1 cellular context compared by ENCODE assay signal in the genomic region with DNA sequence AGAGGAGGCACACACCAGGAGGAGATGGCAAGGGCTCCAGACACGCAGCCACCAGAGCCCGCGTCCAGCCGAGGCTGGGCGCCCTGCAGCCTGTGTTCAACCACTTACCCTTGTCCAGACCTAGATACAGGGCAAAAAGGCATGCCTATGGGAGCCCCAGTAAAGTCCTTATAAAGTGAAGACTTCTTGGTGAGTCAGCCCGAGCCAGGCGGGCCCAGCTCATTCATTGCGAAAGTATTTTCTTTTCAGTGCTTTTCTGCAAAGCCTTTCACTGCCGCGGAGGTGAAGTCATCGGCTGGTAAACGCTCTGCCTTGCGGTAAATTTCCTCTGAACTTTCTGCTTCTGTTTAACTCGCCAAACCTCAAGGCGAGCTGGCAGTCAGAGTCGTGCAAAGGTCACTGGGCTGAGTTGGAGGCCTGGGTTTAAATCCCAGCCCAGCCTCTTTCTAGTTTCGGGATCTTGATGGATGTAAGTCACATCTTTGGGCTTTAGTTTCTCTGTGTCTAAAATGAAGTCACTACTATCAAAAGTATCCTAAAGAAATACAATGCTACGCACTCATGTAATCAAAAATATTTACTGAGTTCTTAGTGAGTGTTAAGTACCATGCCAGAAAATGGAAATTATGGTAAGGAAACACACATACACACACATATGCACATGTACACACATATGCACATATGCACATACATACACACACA.
TF ChIP-seq lines count a peak whose summit lies in the region.

No MANE protein-coding gene starts in this region.

TF ChIP-seq in GM12878, 131 proteins besides CTCF, POLR2A, EP300 and RAD21 (continued from another document):
- TF ChIP-seq ZBED1 (IDR thresholded peaks at IDR 0.05; ENCODE audit: borderline replicate concordance), result no peak
- TF ChIP-seq NBN (IDR thresholded peaks at IDR 0.05), result no peak
- TF ChIP-seq NFIC (IDR thresholded peaks at IDR 0.05; ENCODE audit: low read depth, low read length), result peak; percentile 41; the same call in 1 of the 2 replicates
- no peak for TF ChIP-seq NFXL1 (IDR thresholded peaks at IDR 0.05; ENCODE audit: borderline replicate concordance)
- no peak for TF ChIP-seq EGR1 (IDR thresholded peaks at IDR 0.05; ENCODE audit: borderline replicate concordance in 1 of 2, low read depth in 2 of 2, low read length in 2 of 2)
- TF ChIP-seq CEBPB (IDR thresholded peaks at IDR 0.05; ENCODE audit: borderline replicate concordance in 1 of 2, low read depth in 2 of 2, low read length in 2 of 2), result no peak
- TF ChIP-seq ATF7 (IDR thresholded peaks at IDR 0.05; ENCODE audit: low read depth), result peak; percentile 85
- TF ChIP-seq IRF4 (IDR thresholded peaks at IDR 0.05; ENCODE audit: low read depth, low read length), result 0 out of 2 replicates have a peak, but pooled peaks have one; percentile 50
- peak in 1 of 2 experiments; percentile 48; a peak in 3 of 4 replicates for TF ChIP-seq IKZF2 (IDR thresholded peaks at IDR 0.05)
- TF ChIP-seq CREM (IDR thresholded peaks at IDR 0.05; ENCODE audit: low read depth), result peak; percentile 39; the same call in 1 of the 2 replicates
- TF ChIP-seq YBX1 (IDR thresholded peaks at IDR 0.05), result no peak
- no peak for TF ChIP-seq ZNF274 (IDR thresholded peaks at IDR 0.05; ENCODE audit: insufficient read depth, insufficient read length)
- TF ChIP-seq, protein P1, sequence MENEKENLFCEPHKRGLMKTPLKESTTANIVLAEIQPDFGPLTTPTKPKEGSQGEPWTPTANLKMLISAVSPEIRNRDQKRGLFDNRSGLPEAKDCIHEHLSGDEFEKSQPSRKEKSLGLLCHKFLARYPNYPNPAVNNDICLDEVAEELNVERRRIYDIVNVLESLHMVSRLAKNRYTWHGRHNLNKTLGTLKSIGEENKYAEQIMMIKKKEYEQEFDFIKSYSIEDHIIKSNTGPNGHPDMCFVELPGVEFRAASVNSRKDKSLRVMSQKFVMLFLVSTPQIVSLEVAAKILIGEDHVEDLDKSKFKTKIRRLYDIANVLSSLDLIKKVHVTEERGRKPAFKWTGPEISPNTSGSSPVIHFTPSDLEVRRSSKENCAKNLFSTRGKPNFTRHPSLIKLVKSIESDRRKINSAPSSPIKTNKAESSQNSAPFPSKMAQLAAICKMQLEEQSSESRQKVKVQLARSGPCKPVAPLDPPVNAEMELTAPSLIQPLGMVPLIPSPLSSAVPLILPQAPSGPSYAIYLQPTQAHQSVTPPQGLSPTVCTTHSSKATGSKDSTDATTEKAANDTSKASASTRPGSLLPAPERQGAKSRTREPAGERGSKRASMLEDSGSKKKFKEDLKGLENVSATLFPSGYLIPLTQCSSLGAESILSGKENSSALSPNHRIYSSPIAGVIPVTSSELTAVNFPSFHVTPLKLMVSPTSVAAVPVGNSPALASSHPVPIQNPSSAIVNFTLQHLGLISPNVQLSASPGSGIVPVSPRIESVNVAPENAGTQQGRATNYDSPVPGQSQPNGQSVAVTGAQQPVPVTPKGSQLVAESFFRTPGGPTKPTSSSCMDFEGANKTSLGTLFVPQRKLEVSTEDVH (IDR thresholded peaks at IDR 0.05; ENCODE audit: low read depth, partially characterized antibody), result no peak
- TF ChIP-seq IKZF1 (conservative IDR thresholded peaks at IDR 0.05), result peak; percentile 61; the same call in 1 of the 2 replicates
- peak; percentile 54; the same call in 1 of the 2 replicates for TF ChIP-seq TCF7 (IDR thresholded peaks at IDR 0.05; ENCODE audit: borderline replicate concordance)
- TF ChIP-seq, protein P2, sequence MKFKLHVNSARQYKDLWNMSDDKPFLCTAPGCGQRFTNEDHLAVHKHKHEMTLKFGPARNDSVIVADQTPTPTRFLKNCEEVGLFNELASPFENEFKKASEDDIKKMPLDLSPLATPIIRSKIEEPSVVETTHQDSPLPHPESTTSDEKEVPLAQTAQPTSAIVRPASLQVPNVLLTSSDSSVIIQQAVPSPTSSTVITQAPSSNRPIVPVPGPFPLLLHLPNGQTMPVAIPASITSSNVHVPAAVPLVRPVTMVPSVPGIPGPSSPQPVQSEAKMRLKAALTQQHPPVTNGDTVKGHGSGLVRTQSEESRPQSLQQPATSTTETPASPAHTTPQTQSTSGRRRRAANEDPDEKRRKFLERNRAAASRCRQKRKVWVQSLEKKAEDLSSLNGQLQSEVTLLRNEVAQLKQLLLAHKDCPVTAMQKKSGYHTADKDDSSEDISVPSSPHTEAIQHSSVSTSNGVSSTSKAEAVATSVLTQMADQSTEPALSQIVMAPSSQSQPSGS (IDR thresholded peaks at IDR 0.05; ENCODE audit: low read length), result peak; percentile 45
- TF ChIP-seq FOXM1 (IDR thresholded peaks at IDR 0.05; ENCODE audit: low read depth, low read length), result peak; percentile 35; the same call in 1 of the 2 replicates
- 0 out of 2 replicates have a peak, but pooled peaks have one; percentile 46 for TF ChIP-seq CBFB (IDR thresholded peaks at IDR 0.05; ENCODE audit: low read depth)
- TF ChIP-seq NR2F1 (conservative IDR thresholded peaks at IDR 0.05), result peak; percentile 77
- TF ChIP-seq, protein P3, sequence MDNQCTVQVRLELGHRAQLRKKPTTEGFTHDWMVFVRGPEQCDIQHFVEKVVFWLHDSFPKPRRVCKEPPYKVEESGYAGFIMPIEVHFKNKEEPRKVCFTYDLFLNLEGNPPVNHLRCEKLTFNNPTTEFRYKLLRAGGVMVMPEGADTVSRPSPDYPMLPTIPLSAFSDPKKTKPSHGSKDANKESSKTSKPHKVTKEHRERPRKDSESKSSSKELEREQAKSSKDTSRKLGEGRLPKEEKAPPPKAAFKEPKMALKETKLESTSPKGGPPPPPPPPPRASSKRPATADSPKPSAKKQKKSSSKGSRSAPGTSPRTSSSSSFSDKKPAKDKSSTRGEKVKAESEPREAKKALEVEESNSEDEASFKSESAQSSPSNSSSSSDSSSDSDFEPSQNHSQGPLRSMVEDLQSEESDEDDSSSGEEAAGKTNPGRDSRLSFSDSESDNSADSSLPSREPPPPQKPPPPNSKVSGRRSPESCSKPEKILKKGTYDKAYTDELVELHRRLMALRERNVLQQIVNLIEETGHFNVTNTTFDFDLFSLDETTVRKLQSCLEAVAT (IDR thresholded peaks at IDR 0.05), result no peak
- no peak for TF ChIP-seq KLF5 (IDR thresholded peaks at IDR 0.05; ENCODE audit: partially characterized antibody)
